Comparison of ENCODE assay signal across 1 cellular context in the genomic region with DNA sequence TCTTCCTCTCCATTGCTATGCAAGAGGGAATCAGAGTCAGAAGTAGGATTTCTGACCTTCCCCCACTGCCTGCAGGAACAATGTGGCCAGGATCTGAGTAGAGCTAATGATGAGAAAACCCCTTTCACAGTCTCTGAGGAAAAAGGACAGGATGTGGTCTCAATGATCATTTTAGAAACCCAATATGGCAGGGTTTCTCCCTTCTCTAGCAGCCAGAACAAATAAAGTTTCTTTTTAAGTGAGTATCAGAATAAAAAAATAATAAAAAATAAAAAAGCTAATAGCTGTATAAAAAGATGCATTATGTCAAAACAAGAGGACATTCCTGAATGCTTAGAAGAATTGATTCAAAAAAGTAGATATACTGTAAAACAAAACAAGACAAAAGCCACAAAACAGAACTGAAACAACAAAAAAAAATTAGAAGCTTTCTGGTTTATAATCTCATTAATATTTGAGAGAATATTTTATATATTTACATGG.
TF ChIP-seq lines count a peak whose summit lies in the region.

No MANE protein-coding gene starts in this region.

TF ChIP-seq in GM12878, 131 proteins besides CTCF, POLR2A, EP300 and RAD21 (continued from another document):
- no peak for TF ChIP-seq BCLAF1 (IDR thresholded peaks at IDR 0.05)
- no peak for TF ChIP-seq KLF5 (IDR thresholded peaks at IDR 0.05; ENCODE audit: partially characterized antibody)
- TF ChIP-seq SUPT20H (IDR thresholded peaks at IDR 0.05; ENCODE audit: borderline replicate concordance, control insufficient read depth, low read depth, low read length) = no peak
- TF ChIP-seq RB1 (IDR thresholded peaks at IDR 0.05; ENCODE audit: borderline replicate concordance) = no peak
- TF ChIP-seq MYC (IDR thresholded peaks at IDR 0.05; ENCODE audit: insufficient read depth, insufficient read length, insufficient replicate concordance, low read length, severe bottlenecking) = no peak
- no peak for TF ChIP-seq HDAC6 (IDR thresholded peaks at IDR 0.05; ENCODE audit: unreplicated experiment)
